Comparison of ENCODE assay signal across 19 cellular contexts in the genomic region with DNA sequence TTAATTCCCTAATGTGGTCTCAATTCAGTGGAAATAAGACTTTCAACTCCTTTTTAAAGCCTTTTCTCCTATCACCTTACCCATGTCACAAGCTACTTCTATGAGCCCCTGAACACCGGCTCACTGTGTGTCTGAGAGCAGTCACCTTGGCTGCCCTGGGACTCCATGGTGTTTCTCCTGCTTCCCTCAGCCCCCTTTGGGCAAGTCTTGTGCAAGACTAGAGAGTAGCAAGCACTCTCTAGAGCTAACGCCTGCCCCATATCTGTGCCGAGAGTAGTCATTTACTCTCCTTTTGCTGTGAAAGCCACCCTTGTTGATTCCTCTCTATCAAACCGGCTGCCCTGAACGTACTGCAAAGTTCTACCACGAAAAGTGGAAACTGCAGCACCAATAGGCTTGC.
DNase-seq lines count a peak whose midpoint lies in the region; ATAC-seq and TF ChIP-seq lines count a peak whose summit lies in the region.
"Had no signal": no experiment of that assay in that cellular context is flagged by ENCODE, and none has a peak within 500 bp of the region (broad histone marks: within the 10 kb centered on the region; RNA-seq: fewer than 3 reads in every experiment).

No MANE protein-coding gene starts in this region.

- H3K27ac ChIP-seq in ACC112 (ENCODE audit: low read depth, low read length) (peak overlapping the region; percentile 85), left ventricle myocardium inferior (replicated peaks) (peak overlapping the region; percentile 71), psoas muscle (peak overlapping the region; percentile 19)
- H3K27ac ChIP-seq: neutrophil had no signal

- no peak overlapping the region for H3K27ac Mint-ChIP-seq in activated CD4-positive, alpha-beta T cell treated with anti-CD3 and anti-CD28 coated beads, Interleukin-2, amount 10 ng/mL, durations not matched to agents 24 days and 14 days
- H3K27ac Mint-ChIP-seq: activated T-helper 17 cell treated with anti-CD3 and anti-CD28 coated beads, Interleukin-2, amount 50 U/mL, for 72 hours; CD4-positive, alpha-beta T cell; memory B cell; WTC11 had no signal

- H3K4me3 ChIP-seq in ACC112 (ENCODE audit: low read depth, low read length), result no peak overlapping the region
- H3K4me3 ChIP-seq in adipocyte (ENCODE audit: low read length), result peak overlapping the region; percentile 73
- H3K4me3 ChIP-seq in left ventricle myocardium inferior, result no peak overlapping the region
- H3K4me3 ChIP-seq in psoas muscle, result no peak overlapping the region

- WGBS in psoas muscle, 3 donors, result 60 to 74% (median 65%) methylated on average over 6 of the region's 6 CpGs

- H3K27me3 ChIP-seq in ACC112 (ENCODE audit: insufficient read depth, low read length), result no peaks in the 10 kb centered on the region
- H3K27me3 ChIP-seq in adipocyte (replicated peaks; ENCODE audit: control insufficient read depth, insufficient read depth, low read length), result no peaks in the 10 kb centered on the region
- H3K27me3 ChIP-seq in left ventricle myocardium inferior (ENCODE audit: low read depth), result no peaks in the 10 kb centered on the region
- H3K27me3 ChIP-seq in psoas muscle (ENCODE audit: insufficient read depth in 3 of 3, low read length in 2 of 3), result no peaks in the 10 kb centered on the region
- H3K27me3 ChIP-seq: neutrophil had no signal

- H3K4me1 ChIP-seq in ACC112 (ENCODE audit: control insufficient read depth, insufficient read depth, low read length, unreplicated experiment), result peaks cover 52% of the 10 kb centered on the region
- H3K4me1 ChIP-seq in adipocyte (ENCODE audit: control insufficient read depth, insufficient read depth, low read length), result peaks cover 64% of the 10 kb centered on the region
- H3K4me1 ChIP-seq in left ventricle myocardium inferior, result peaks cover 17% of the 10 kb centered on the region
- peaks cover 9% of the 10 kb centered on the region for H3K4me1 ChIP-seq in psoas muscle

- no peaks in the 10 kb centered on the region for H3K36me3 Mint-ChIP-seq in activated CD4-positive, alpha-beta T cell treated with anti-CD3 and anti-CD28 coated beads, Interleukin-2, amount 10 ng/mL, durations not matched to agents 24 days and 14 days (ENCODE audit: low read depth)
- H3K36me3 Mint-ChIP-seq: memory B cell, WTC11 had no signal

- intact Hi-C loops in left ventricle myocardium inferior (cut with micrococcal nuclease), result no loop called here
- intact Hi-C loops in psoas muscle (cut with DNase I), result no loop called here
- intact Hi-C loops in activated CD4-positive, alpha-beta T cell treated with anti-CD3 and anti-CD28 coated beads, Interleukin-2, amount 10 ng/mL, durations not matched to agents 24 days and 14 days (cut with micrococcal nuclease), result no loop called here

- TF ChIP-seq CTCF in left ventricle myocardium inferior (IDR thresholded peaks at IDR 0.05; ENCODE audit: borderline replicate concordance) (no peak), psoas muscle (IDR thresholded peaks at IDR 0.05) (no peak)

- H3K36me3 ChIP-seq in ACC112 (ENCODE audit: insufficient read depth, low read length), result no peaks in the 10 kb centered on the region
- no peaks in the 10 kb centered on the region for H3K36me3 ChIP-seq in adipocyte (ENCODE audit: control insufficient read depth, insufficient read depth, low read length, severe bottlenecking)
- no peaks in the 10 kb centered on the region for H3K36me3 ChIP-seq in left ventricle myocardium inferior
- no peaks in the 10 kb centered on the region for H3K36me3 ChIP-seq in psoas muscle (ENCODE audit: insufficient read depth in 1 of 2, low read depth in 1 of 2)
- H3K36me3 ChIP-seq: neutrophil had no signal

- H3K9me3 Mint-ChIP-seq in activated CD4-positive, alpha-beta T cell treated with anti-CD3 and anti-CD28 coated beads, Interleukin-2, amount 10 ng/mL, durations not matched to agents 24 days and 14 days, result no peaks in the 10 kb centered on the region
- H3K9me3 Mint-ChIP-seq: activated T-helper 17 cell treated with anti-CD3 and anti-CD28 coated beads, Interleukin-2, amount 50 U/mL, for 72 hours; CD4-positive, alpha-beta T cell; memory B cell; WTC11 had no signal

- H3K27me3 Mint-ChIP-seq in activated CD4-positive, alpha-beta T cell treated with anti-CD3 and anti-CD28 coated beads, Interleukin-2, amount 10 ng/mL, durations not matched to agents 24 days and 14 days, result no peaks in the 10 kb centered on the region

- ATAC-seq in psoas muscle, result peak in 2 of 4 donors; percentile 26 to 50
- ATAC-seq: activated T-helper 17 cell treated with anti-CD3 and anti-CD28 coated beads, Interleukin-2, amount 50 U/mL, for 72 hours; WTC11 had no signal

- H3K4me3 Mint-ChIP-seq in activated CD4-positive, alpha-beta T cell treated with anti-CD3 and anti-CD28 coated beads, Interleukin-2, amount 10 ng/mL, durations not matched to agents 24 days and 14 days, result no peak overlapping the region
- H3K4me3 Mint-ChIP-seq: activated T-helper 17 cell treated with anti-CD3 and anti-CD28 coated beads, Interleukin-2, amount 50 U/mL, for 72 hours; CD4-positive, alpha-beta T cell; memory B cell; WTC11 had no signal

- H2AFZ ChIP-seq in ACC112 (ENCODE audit: low read length, unreplicated experiment), result no peak overlapping the region

- DNase-seq in adipocyte (ENCODE audit: low read depth) (no peak), left ventricle myocardium inferior (no peak), psoas muscle (no peak), putamen (ENCODE audit: low spot score) (no peak), DMS 273 (lab: John Stamatoyannopoulos, UW; ENCODE audit: unreplicated experiment) (no peak), mesenteric fat pad (ENCODE audit: low spot score) (no peak)
- DNase-seq in activated CD4-positive, alpha-beta T cell treated with anti-CD3 and anti-CD28 coated beads, Interleukin-2, amount 10 ng/mL, durations not matched to agents 24 days and 14 days, result no peak
- DNase-seq: activated CD8-positive, alpha-beta memory T cell treated with anti-CD3 and anti-CD28 coated beads for 24 hours; amniotic stem cell; CD4-positive, alpha-beta T cell; cerebellar nuclear complex; NCI-H2107; NCI-H748 treated with DMSO at 0.1 percent for 48 hours; stimulated activated naive CD4-positive, alpha-beta T cell treated with Interleukin-2 at 50 U/mL for 16 hours had no signal

- no peaks in the 10 kb centered on the region for H3K9me3 ChIP-seq in adipocyte (ENCODE audit: control insufficient read depth, low read length)
- no peaks in the 10 kb centered on the region for H3K9me3 ChIP-seq in left ventricle myocardium inferior (replicated peaks)
- no peaks in the 10 kb centered on the region for H3K9me3 ChIP-seq in psoas muscle
- H3K9me3 ChIP-seq: neutrophil had no signal

- H3K9ac ChIP-seq in adipocyte (ENCODE audit: low read length), result peak overlapping the region; percentile 82

- no peaks in the 10 kb centered on the region for H3K4me1 Mint-ChIP-seq in activated CD4-positive, alpha-beta T cell treated with anti-CD3 and anti-CD28 coated beads, Interleukin-2, amount 10 ng/mL, durations not matched to agents 24 days and 14 days
- H3K4me1 Mint-ChIP-seq: activated T-helper 17 cell treated with anti-CD3 and anti-CD28 coated beads, Interleukin-2, amount 50 U/mL, for 72 hours had no signal

- no peaks in the 10 kb centered on the region for H3K79me2 ChIP-seq in ACC112 (ENCODE audit: control insufficient read depth, insufficient read depth, low read length, unreplicated experiment)

Comparison
In these comparisons a context has a peak if more than half of its experiments do, and no peak if none do; other contexts are left out.
1. H3K27ac ChIP-seq: peak in every context shown above with its lines; median percentile 85 in ACC112; 71 in left ventricle myocardium inferior; 19 in psoas muscle.